In the genomic region with DNA sequence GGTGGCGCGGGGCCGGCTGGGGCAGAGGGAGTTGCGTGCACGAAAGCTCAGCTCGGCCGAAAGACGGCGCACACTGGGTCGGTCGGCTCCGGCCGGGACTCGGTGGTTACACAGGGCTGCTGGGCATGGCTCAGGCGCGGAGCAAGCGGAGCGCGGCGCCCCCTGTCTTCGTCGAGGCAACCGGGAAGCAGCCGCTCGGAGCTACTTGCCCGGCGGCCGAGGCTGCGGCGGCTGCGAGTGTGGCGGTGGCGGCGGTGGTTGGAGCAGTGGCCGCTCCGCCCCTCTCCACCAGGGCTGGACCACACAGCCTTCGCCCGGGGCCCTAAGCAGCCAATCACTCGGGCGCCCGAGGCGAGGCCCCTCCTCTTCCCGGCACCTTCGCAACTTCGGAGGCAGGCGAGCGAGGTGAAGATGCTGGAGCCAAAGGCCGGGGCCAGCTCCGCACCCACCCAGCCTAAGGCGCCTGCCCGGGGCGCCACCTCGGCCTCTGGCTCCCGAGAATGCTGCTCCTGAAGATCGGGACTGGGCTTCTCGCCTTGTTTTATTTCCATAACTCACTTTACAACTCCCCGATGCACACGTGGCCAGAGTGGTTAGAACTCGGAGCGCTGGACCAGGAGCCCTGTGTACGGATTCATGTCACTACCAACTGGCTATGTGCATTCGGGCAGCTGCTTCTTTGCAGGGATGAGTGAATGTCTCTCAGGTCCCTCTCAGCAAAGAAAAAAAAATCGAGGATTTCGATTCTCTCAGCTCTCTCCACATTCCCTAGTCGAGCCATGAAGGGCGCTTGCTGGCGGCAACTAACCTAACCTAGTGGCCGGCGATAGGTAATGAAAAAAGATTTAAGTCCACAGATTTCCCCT, we compare ENCODE assay signal across 1 cellular context.
TF ChIP-seq lines count a peak whose summit lies in the region.

A gene (minus strand): TSS at position 241 of the 866 bp plus-strand sequence. CDS start 241 bp downstream, outside the sequence.

TF ChIP-seq in SK-N-SH, 30 proteins besides CTCF, POLR2A, EP300 and RAD21 (continued from another document):
- TF ChIP-seq YY1 (IDR thresholded peaks at IDR 0.05; ENCODE audit: low read depth) = no peak
- TF ChIP-seq SIN3A (IDR thresholded peaks at IDR 0.05; ENCODE audit: borderline replicate concordance, low read depth, low read length) = no peak
- TF ChIP-seq RFX5 (IDR thresholded peaks at IDR 0.05; ENCODE audit: low read length) = no peak
- peak; percentile 48 for TF ChIP-seq SMC3 (IDR thresholded peaks at IDR 0.05; ENCODE audit: low read depth, low read length)
- TF ChIP-seq FOXJ3 (CRISPR knock-in tag; IDR thresholded peaks at IDR 0.05) = no peak
- TF ChIP-seq, protein P1, sequence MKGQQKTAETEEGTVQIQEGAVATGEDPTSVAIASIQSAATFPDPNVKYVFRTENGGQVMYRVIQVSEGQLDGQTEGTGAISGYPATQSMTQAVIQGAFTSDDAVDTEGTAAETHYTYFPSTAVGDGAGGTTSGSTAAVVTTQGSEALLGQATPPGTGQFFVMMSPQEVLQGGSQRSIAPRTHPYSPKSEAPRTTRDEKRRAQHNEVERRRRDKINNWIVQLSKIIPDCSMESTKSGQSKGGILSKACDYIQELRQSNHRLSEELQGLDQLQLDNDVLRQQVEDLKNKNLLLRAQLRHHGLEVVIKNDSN (IDR thresholded peaks at IDR 0.05; ENCODE audit: borderline replicate concordance, low read depth) = peak; percentile 49; the same call in 1 of the 2 replicates
- TF ChIP-seq TEAD4 (IDR thresholded peaks at IDR 0.05; ENCODE audit: borderline replicate concordance, insufficient read depth) = no peak
- TF ChIP-seq, protein P2, sequence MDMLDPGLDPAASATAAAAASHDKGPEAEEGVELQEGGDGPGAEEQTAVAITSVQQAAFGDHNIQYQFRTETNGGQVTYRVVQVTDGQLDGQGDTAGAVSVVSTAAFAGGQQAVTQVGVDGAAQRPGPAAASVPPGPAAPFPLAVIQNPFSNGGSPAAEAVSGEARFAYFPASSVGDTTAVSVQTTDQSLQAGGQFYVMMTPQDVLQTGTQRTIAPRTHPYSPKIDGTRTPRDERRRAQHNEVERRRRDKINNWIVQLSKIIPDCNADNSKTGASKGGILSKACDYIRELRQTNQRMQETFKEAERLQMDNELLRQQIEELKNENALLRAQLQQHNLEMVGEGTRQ (IDR thresholded peaks at IDR 0.05; ENCODE audit: borderline replicate concordance, low read depth, low read length) = no peak
- TF ChIP-seq, protein P3, sequence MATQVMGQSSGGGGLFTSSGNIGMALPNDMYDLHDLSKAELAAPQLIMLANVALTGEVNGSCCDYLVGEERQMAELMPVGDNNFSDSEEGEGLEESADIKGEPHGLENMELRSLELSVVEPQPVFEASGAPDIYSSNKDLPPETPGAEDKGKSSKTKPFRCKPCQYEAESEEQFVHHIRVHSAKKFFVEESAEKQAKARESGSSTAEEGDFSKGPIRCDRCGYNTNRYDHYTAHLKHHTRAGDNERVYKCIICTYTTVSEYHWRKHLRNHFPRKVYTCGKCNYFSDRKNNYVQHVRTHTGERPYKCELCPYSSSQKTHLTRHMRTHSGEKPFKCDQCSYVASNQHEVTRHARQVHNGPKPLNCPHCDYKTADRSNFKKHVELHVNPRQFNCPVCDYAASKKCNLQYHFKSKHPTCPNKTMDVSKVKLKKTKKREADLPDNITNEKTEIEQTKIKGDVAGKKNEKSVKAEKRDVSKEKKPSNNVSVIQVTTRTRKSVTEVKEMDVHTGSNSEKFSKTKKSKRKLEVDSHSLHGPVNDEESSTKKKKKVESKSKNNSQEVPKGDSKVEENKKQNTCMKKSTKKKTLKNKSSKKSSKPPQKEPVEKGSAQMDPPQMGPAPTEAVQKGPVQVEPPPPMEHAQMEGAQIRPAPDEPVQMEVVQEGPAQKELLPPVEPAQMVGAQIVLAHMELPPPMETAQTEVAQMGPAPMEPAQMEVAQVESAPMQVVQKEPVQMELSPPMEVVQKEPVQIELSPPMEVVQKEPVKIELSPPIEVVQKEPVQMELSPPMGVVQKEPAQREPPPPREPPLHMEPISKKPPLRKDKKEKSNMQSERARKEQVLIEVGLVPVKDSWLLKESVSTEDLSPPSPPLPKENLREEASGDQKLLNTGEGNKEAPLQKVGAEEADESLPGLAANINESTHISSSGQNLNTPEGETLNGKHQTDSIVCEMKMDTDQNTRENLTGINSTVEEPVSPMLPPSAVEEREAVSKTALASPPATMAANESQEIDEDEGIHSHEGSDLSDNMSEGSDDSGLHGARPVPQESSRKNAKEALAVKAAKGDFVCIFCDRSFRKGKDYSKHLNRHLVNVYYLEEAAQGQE (IDR thresholded peaks at IDR 0.05; ENCODE audit: low read depth, low read length) = no peak
- TF ChIP-seq TCF12 (IDR thresholded peaks at IDR 0.05) = no peak
- no peak for TF ChIP-seq JUND (IDR thresholded peaks at IDR 0.05)
- no peak for TF ChIP-seq MEF2A (IDR thresholded peaks at IDR 0.05; ENCODE audit: borderline replicate concordance, low read depth)
- TF ChIP-seq, protein P4, sequence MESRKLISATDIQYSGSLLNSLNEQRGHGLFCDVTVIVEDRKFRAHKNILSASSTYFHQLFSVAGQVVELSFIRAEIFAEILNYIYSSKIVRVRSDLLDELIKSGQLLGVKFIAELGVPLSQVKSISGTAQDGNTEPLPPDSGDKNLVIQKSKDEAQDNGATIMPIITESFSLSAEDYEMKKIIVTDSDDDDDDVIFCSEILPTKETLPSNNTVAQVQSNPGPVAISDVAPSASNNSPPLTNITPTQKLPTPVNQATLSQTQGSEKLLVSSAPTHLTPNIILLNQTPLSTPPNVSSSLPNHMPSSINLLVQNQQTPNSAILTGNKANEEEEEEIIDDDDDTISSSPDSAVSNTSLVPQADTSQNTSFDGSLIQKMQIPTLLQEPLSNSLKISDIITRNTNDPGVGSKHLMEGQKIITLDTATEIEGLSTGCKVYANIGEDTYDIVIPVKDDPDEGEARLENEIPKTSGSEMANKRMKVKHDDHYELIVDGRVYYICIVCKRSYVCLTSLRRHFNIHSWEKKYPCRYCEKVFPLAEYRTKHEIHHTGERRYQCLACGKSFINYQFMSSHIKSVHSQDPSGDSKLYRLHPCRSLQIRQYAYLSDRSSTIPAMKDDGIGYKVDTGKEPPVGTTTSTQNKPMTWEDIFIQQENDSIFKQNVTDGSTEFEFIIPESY (IDR thresholded peaks at IDR 0.05; ENCODE audit: borderline replicate concordance, low read depth) = no peak
- no peak for TF ChIP-seq ELF1 (IDR thresholded peaks at IDR 0.05)
- no peak for TF ChIP-seq FOSL2 (IDR thresholded peaks at IDR 0.05; ENCODE audit: borderline replicate concordance, low read depth)
- peak; percentile 78; the same call in 1 of the 2 replicates for TF ChIP-seq MXI1 (IDR thresholded peaks at IDR 0.05; ENCODE audit: low read depth, low read length)
- TF ChIP-seq CHD2 (IDR thresholded peaks at IDR 0.05; ENCODE audit: low read length, partially characterized antibody) = no peak
- TF ChIP-seq RXRA (IDR thresholded peaks at IDR 0.05; ENCODE audit: borderline replicate concordance, low read depth) = no peak
- TF ChIP-seq EZH2phosphoT487 (IDR thresholded peaks at IDR 0.05; ENCODE audit: borderline replicate concordance, low read depth) = no peak
- TF ChIP-seq TAF1 (IDR thresholded peaks at IDR 0.05; ENCODE audit: borderline replicate concordance, low read depth, low read length) = peak; percentile 42; the same call in 1 of the 2 replicates
- peak; percentile 28; the same call in 1 of the 2 replicates for TF ChIP-seq POLR2AphosphoS5 (IDR thresholded peaks at IDR 0.05; ENCODE audit: low read depth, low read length)
